ENCODE assay signal across 1 cellular context in the genomic region with DNA sequence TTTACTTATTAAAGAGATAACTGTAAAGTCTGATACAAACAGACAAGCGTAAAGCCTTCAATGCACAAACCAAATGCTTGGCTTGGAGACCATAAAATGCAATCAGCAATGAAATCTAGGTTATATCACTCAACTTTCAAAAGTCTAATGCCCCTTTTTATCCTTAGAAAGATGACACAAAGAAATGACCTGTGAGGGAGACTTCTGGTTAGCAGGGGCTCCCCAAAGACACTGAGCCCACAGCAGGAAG.
TF ChIP-seq lines count a peak whose summit lies in the region.

No MANE protein-coding gene starts in this region.

TF ChIP-seq in GM12878, 131 proteins besides CTCF, POLR2A, EP300 and RAD21 (continued from another document):
- no peak for TF ChIP-seq MYC (IDR thresholded peaks at IDR 0.05; ENCODE audit: insufficient read depth, insufficient read length, insufficient replicate concordance, low read length, severe bottlenecking)
TF ChIP-seq in GM12878: peak in this region for 17.
